In the genomic region with DNA sequence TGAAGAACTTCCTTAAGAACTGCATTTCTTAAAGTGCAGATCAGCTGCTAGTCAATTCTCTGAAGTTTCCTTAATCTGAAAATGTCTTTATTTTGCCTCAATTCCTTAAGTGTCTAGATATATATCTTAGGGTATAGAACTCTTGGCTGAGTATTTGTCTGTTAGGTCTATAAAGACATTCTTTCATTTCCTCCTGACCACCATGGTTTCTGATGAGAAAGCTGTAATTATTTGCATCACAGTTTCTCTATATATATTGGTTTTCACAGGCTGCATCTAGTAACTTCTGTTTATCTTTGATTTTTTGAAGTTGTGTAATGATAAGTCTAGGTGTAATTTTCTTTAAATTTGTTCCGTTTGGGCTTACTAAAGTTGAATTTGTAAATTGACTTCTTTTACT, we compare ENCODE assay signal across 18 cellular contexts. TPM values are rescaled to one million over a fixed set of nuclear protein-coding genes. Genes with fewer than 3 reads are reported as not detected.
DNase-seq lines count a peak whose midpoint lies in the region; ATAC-seq and TF ChIP-seq lines count a peak whose summit lies in the region.
"Had no signal": no experiment of that assay in that cellular context is flagged by ENCODE, and none has a peak within 500 bp of the region (broad histone marks: within the 10 kb centered on the region; RNA-seq: fewer than 3 reads in every experiment).

No MANE protein-coding gene starts in this region.

- no peaks in the 10 kb centered on the region for H3K9me3 ChIP-seq in esophagus squamous epithelium
- H3K9me3 ChIP-seq: testis had no signal

- H3K4me3 ChIP-seq in esophagus squamous epithelium = no peak overlapping the region
- H3K4me3 ChIP-seq: MG63, smooth muscle cell, testis had no signal

- H3K27ac ChIP-seq in esophagus squamous epithelium = peak overlapping the region in 3 of 4 donors; percentile 65 to 86 (median 71)
- H3K27ac ChIP-seq: testis had no signal

- DNase-seq in HEK293T (ENCODE audit: extremely low spot score) = no peak
- DNase-seq in esophagus squamous epithelium (lab: John Stamatoyannopoulos, UW) = no peak
- DNase-seq in germinal center (ENCODE audit: low spot score) = no peak
- no peak for DNase-seq in GF-D8 (lab: John Stamatoyannopoulos, UW)
- DNase-seq in stimulated activated CD4-positive, alpha-beta T cell treated with anti-CD3 and anti-CD28 coated beads, Interleukin-4, amount 100 ng/mL, for 1 hour = no peak
- DNase-seq: activated CD8-positive, alpha-beta memory T cell treated with anti-CD3 and anti-CD28 coated beads, Interleukin-2, amount 10 ng/mL, durations not matched to agents 7 days and 5 days; activated naive CD8-positive, alpha-beta T cell treated with anti-CD3 and anti-CD28 coated beads, Interleukin-2, amount 50 U/mL, for 24 hours; CD4-positive, alpha-beta T cell; GDM1; mesenchymal stem cell; MG63; NCI-H446; occipital lobe; T-helper 9 cell; testis had no signal

- peaks cover 5 to 88% (median 29%) of the 10 kb centered on the region in 3 donors for H3K4me1 ChIP-seq in esophagus squamous epithelium
- H3K4me1 ChIP-seq: testis had no signal

- intact Hi-C loops in esophagus squamous epithelium (cut with DNase I) = no loop called here

- POLR2A ChIA-PET in HEK293T (lab: Yijun Ruan, JAX) = no interaction called here

- TF ChIP-seq POLR2A in esophagus squamous epithelium (IDR thresholded peaks at IDR 0.05) = no peak

- H3K36me3 ChIP-seq in esophagus squamous epithelium = no peaks in the 10 kb centered on the region
- H3K36me3 ChIP-seq: MG63 had no signal

- H3K27me3 ChIP-seq in esophagus squamous epithelium = no peaks in the 10 kb centered on the region
- H3K27me3 ChIP-seq: MG63, testis had no signal

- TF ChIP-seq CTCF in esophagus squamous epithelium (IDR thresholded peaks at IDR 0.05) = no peak

- ATAC-seq in GM19351 (IDR thresholded peaks at IDR 0.05; ENCODE audit: unreplicated experiment) = peak; percentile 89
- ATAC-seq in HG03139 (IDR thresholded peaks at IDR 0.05; ENCODE audit: unreplicated experiment) = peak; percentile 78
- ATAC-seq: activated CD8-positive, alpha-beta memory T cell treated with anti-CD3 and anti-CD28 coated beads, Interleukin-2, amount 10 ng/mL, durations not matched to agents 7 days and 5 days; activated naive CD8-positive, alpha-beta T cell treated with anti-CD3 and anti-CD28 coated beads, Interleukin-2, amount 50 U/mL, for 24 hours had no signal

- WGBS in esophagus squamous epithelium, 2 donors = 45 to 75% methylated on average over 1 of the region's 1 CpG

- CTCF ChIA-PET in HEK293T (lab: Yijun Ruan, JAX) = no interaction called here

TF ChIP-seq in HEK293T, 16 proteins besides CTCF, POLR2A, EP300 and RAD21:
- peak; percentile 18; the same call in 1 of the 2 replicates for TF ChIP-seq ELF4 (IDR thresholded peaks at IDR 0.05)
- no peak for TF ChIP-seq FOXM1 (IDR thresholded peaks at IDR 0.05; ENCODE audit: borderline replicate concordance)

RNA-seq across cellular contexts. Expression of a gene that starts 15.2 kb away (rescaled TPM):
- 10 to 100 TPM; 37.8 to 81.9 (median 54.8) TPM for total RNA-seq in esophagus squamous epithelium
